In genomic region chr2:169452080-169452479, GRCh38 we compare ENCODE assay signal across 8 cellular contexts.
A peak's percentile ranks its signal among the peaks of the same experiment; 100 is the strongest.
DNase-seq lines count a peak whose midpoint lies in the region; ATAC-seq and TF ChIP-seq lines count a peak whose summit lies in the region.

No MANE protein-coding gene starts in this region.

- DNase-seq in GM10266 (ENCODE audit: extremely low spot score) (peak; percentile 15), NAMALWA (ENCODE audit: low spot score) (peak; percentile 61), iris pigment epithelial cell (ENCODE audit: low read depth) (peak; percentile 41), GF-D8 (lab: John Stamatoyannopoulos, UW) (no peak)
- DNase-seq in effector CD4-positive, alpha-beta T cell, result no peak
- no peak for DNase-seq in stimulated activated naive CD4-positive, alpha-beta T cell treated with Interleukin-2 at 50 U/mL for 16 hours (lab: John Stamatoyannopoulos, UW)

- no peak for ATAC-seq in GM21447 (IDR thresholded peaks at IDR 0.05; ENCODE audit: unreplicated experiment)

- no peak overlapping the region for H3K27ac ChIP-seq in VCaP

- TF ChIP-seq CTCF in GM10266 (IDR thresholded peaks at IDR 0.05; ENCODE audit: control insufficient read depth, insufficient read depth, low read depth, missing control alignments) (peak; percentile 41), VCaP (conservative IDR thresholded peaks at IDR 0.05) (peak; percentile 68)

Comparison
In these comparisons a context has a peak if more than half of its experiments do, and no peak if none do; other contexts are left out.
1. DNase-seq: peak in GM10266 (single experiment), NAMALWA (single experiment) and iris pigment epithelial cell (single experiment); none in effector CD4-positive, alpha-beta T cell (single experiment), stimulated activated naive CD4-positive, alpha-beta T cell treated with Interleukin-2 at 50 U/mL for 16 hours (single experiment) and GF-D8 (single experiment).